In genomic region chr6:3831741-3832530, GRCh38 we compare ENCODE assay signal across 16 cellular contexts.
"Had no signal": no experiment of that assay in that cellular context is flagged by ENCODE, and none has a peak within 500 bp of the region (broad histone marks: within the 10 kb centered on the region; RNA-seq: fewer than 3 reads in every experiment).

No MANE protein-coding gene starts in this region.

- H3K4me1 Mint-ChIP-seq: activated B cell treated with CpG ODN at 0.5 μM for 24 hours; activated naive CD4-positive, alpha-beta T cell treated with anti-CD3 and anti-CD28 coated beads, Interleukin-2, amount 50 U/mL, for 24 hours; central memory CD8-positive, alpha-beta T cell; endodermal cell; naive thymus-derived CD8-positive, alpha-beta T cell had no signal

- H3K9me3 ChIP-seq: body of pancreas had no signal

- H3K27me3 Mint-ChIP-seq: activated naive CD4-positive, alpha-beta T cell treated with anti-CD3 and anti-CD28 coated beads, Interleukin-2, amount 50 U/mL, for 24 hours; progenitor cell of endocrine pancreas had no signal

- H3K27ac ChIP-seq: body of pancreas, foreskin keratinocyte had no signal

- DNase-seq: activated B cell treated with CpG ODN at 0.5 μM for 24 hours; activated CD4-positive, alpha-beta T cell treated with anti-CD3 and anti-CD28 coated beads, Interleukin-2, amount 10 ng/mL, durations not matched to agents 24 days and 14 days; body of pancreas; endodermal cell; head of caudate nucleus; naive thymus-derived CD8-positive, alpha-beta T cell; stimulated activated CD4-positive, alpha-beta T cell treated with anti-CD3 and anti-CD28 coated beads, Interleukin-4, amount 100 ng/mL, for 1 hour; T-helper 2 cell had no signal

- H3K27ac Mint-ChIP-seq: activated B cell treated with CpG ODN at 0.5 μM for 24 hours; activated CD4-positive, alpha-beta T cell treated with anti-CD3 and anti-CD28 coated beads, Interleukin-2, amount 10 ng/mL, durations not matched to agents 24 days and 14 days; activated naive CD4-positive, alpha-beta T cell treated with anti-CD3 and anti-CD28 coated beads, Interleukin-2, amount 50 U/mL, for 24 hours; endodermal cell; naive thymus-derived CD8-positive, alpha-beta T cell; progenitor cell of endocrine pancreas; stimulated activated naive CD8-positive, alpha-beta T cell treated with anti-CD3 and anti-CD28 coated beads, Interleukin-15, Interleukin-2, amounts not matched to agents 100 ng/mL and 50 ng/mL, for 24 hours had no signal

- H3K4me1 ChIP-seq: foreskin keratinocyte had no signal

- FAIRE-seq: islet of Langerhans, TTC549 had no signal

- H3K27me3 ChIP-seq: body of pancreas, foreskin keratinocyte had no signal

- H3K36me3 Mint-ChIP-seq: activated naive CD4-positive, alpha-beta T cell treated with anti-CD3 and anti-CD28 coated beads, Interleukin-2, amount 50 U/mL, for 24 hours had no signal

- H3K4me3 ChIP-seq: body of pancreas had no signal

- H3K9me3 Mint-ChIP-seq: activated B cell treated with CpG ODN at 0.5 μM for 24 hours; activated CD4-positive, alpha-beta T cell treated with anti-CD3 and anti-CD28 coated beads, Interleukin-2, amount 10 ng/mL, durations not matched to agents 24 days and 14 days; activated naive CD4-positive, alpha-beta T cell treated with anti-CD3 and anti-CD28 coated beads, Interleukin-2, amount 50 U/mL, for 24 hours; central memory CD8-positive, alpha-beta T cell; endodermal cell; naive thymus-derived CD8-positive, alpha-beta T cell; stimulated activated naive CD8-positive, alpha-beta T cell treated with anti-CD3 and anti-CD28 coated beads, Interleukin-15, Interleukin-2, amounts not matched to agents 100 ng/mL and 50 ng/mL, for 24 hours had no signal

- H3K4me3 Mint-ChIP-seq: activated B cell treated with CpG ODN at 0.5 μM for 24 hours; activated CD4-positive, alpha-beta T cell treated with anti-CD3 and anti-CD28 coated beads, Interleukin-2, amount 10 ng/mL, durations not matched to agents 24 days and 14 days; activated naive CD4-positive, alpha-beta T cell treated with anti-CD3 and anti-CD28 coated beads, Interleukin-2, amount 50 U/mL, for 24 hours; central memory CD8-positive, alpha-beta T cell; endodermal cell; naive thymus-derived CD8-positive, alpha-beta T cell; stimulated activated naive CD8-positive, alpha-beta T cell treated with anti-CD3 and anti-CD28 coated beads, Interleukin-15, Interleukin-2, amounts not matched to agents 100 ng/mL and 50 ng/mL, for 24 hours had no signal

- ATAC-seq: body of pancreas; foreskin keratinocyte; naive thymus-derived CD8-positive, alpha-beta T cell; sciatic nerve had no signal
